ENCODE assay signal across 1 cellular context in the genomic region with DNA sequence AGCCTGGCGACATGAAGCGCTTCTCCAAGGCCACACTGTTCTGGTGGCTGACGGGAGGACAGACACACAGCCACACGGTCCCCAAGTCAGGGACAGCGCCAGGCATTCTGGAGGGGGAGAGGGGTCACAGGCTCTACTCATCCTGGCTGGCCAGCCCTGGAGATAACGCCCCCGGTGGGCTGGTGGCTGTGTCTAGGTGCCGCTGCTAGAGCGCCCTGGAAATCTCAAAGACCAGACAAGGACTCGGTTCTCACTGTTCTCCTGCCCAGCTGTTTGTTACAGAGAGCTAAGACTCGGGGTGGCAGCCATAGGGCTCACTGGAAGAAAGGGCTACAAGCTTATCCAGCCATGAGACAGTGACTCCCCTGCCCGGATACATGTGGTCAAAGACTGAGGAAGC.
TF ChIP-seq lines count a peak whose summit lies in the region.

No MANE protein-coding gene starts in this region.

TF ChIP-seq in H1, 55 proteins besides CTCF, POLR2A, EP300 and RAD21:
- TF ChIP-seq RNF2 (IDR thresholded peaks at IDR 0.05; ENCODE audit: borderline replicate concordance, low read depth, low read length, missing control alignments, poor library complexity, severe bottlenecking) (no peak), YY1 (IDR thresholded peaks at IDR 0.05; ENCODE audit: low read depth, low read length) (no peak), EGR1 (IDR thresholded peaks at IDR 0.05; ENCODE audit: borderline replicate concordance, low read depth, low read length) (no peak), KDM5A (IDR thresholded peaks at IDR 0.05; ENCODE audit: low read length) (no peak), CHD2 (IDR thresholded peaks at IDR 0.05; ENCODE audit: low read length) (no peak), TCF12 (IDR thresholded peaks at IDR 0.05; ENCODE audit: low read depth, low read length) (no peak), HDAC2 (IDR thresholded peaks at IDR 0.05; ENCODE audit: borderline replicate concordance in 1 of 2, low read depth in 2 of 2, low read length in 2 of 2) (no peak)
- TF ChIP-seq, protein P1, sequence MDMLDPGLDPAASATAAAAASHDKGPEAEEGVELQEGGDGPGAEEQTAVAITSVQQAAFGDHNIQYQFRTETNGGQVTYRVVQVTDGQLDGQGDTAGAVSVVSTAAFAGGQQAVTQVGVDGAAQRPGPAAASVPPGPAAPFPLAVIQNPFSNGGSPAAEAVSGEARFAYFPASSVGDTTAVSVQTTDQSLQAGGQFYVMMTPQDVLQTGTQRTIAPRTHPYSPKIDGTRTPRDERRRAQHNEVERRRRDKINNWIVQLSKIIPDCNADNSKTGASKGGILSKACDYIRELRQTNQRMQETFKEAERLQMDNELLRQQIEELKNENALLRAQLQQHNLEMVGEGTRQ (IDR thresholded peaks at IDR 0.05; ENCODE audit: low read length), result no peak
